Comparison of ENCODE assay signal across 14 cellular contexts in genomic region chr12:117090816-117091711, GRCh38. TPM values are rescaled to one million over a fixed set of nuclear protein-coding genes. Genes with fewer than 3 reads are reported as not detected.
DNase-seq lines count a peak whose midpoint lies in the region; ATAC-seq, FAIRE-seq and TF ChIP-seq lines count a peak whose summit lies in the region.
"Had no signal": no experiment of that assay in that cellular context is flagged by ENCODE, and none has a peak within 500 bp of the region (broad histone marks: within the 10 kb centered on the region; RNA-seq: fewer than 3 reads in every experiment).

No MANE protein-coding gene starts in this region.

- DNase-seq in DND-41 (no peak), NCI-H2196 (lab: John Stamatoyannopoulos, UW; ENCODE audit: unreplicated experiment) (peak; percentile 47), left ventricle myocardium inferior (no peak), pancreas (peak; percentile 73 to 89 (median 82)), NCI-H748 treated with DMSO at 0.1 percent for 48 hours (lab: John Stamatoyannopoulos, UW) (no peak)
- DNase-seq in activated CD8-positive, alpha-beta memory T cell treated with anti-CD3 and anti-CD28 coated beads, Interleukin-2, amount 50 U/mL, for 48 hours: no peak
- no peak for DNase-seq in activated CD4-positive, alpha-beta T cell treated with anti-CD3 and anti-CD28 coated beads, Interleukin-2, amount 50 U/mL, for 1 hour
- DNase-seq in activated CD8-positive, alpha-beta T cell treated with anti-CD3 and anti-CD28 coated beads, Interleukin-2, amount 10 ng/mL, durations not matched to agents 7 days and 5 days: no peak
- DNase-seq: cerebellar nuclear complex, esophagus squamous epithelium, KBM-7, NCI-H187 had no signal

- H3K79me2 ChIP-seq in DND-41 (ENCODE audit: insufficient read depth, low read length): peaks cover 93% of the 10 kb centered on the region

- H3K27me3 ChIP-seq in DND-41 (ENCODE audit: insufficient read depth, low read length, poor library complexity) (no peaks in the 10 kb centered on the region), left ventricle myocardium inferior (ENCODE audit: low read depth) (no peaks in the 10 kb centered on the region), pancreas (no peaks in the 10 kb centered on the region)

- H3K4me2 ChIP-seq in DND-41 (ENCODE audit: insufficient read depth, low read length): no peak overlapping the region

- H4K20me1 ChIP-seq in DND-41 (ENCODE audit: insufficient read depth, low read length): peaks cover 33% of the 10 kb centered on the region; the same call in 1 of the 2 replicates

- peaks cover 10% of the 10 kb centered on the region for H3K9me3 Mint-ChIP-seq in activated CD8-positive, alpha-beta T cell treated with anti-CD3 and anti-CD28 coated beads, Interleukin-2, amount 10 ng/mL, durations not matched to agents 7 days and 5 days (ENCODE audit: insufficient read depth)

- 15 to 16% methylated on average over 16 of the region's 16 CpGs for WGBS in pancreas, 2 donors

- peaks cover 3% of the 10 kb centered on the region for H3K4me1 ChIP-seq in DND-41 (ENCODE audit: insufficient read depth, low read length)
- H3K4me1 ChIP-seq in left ventricle myocardium inferior: peaks cover 85% of the 10 kb centered on the region
- peaks cover 60 to 72% (median 66%) of the 10 kb centered on the region in 3 donors for H3K4me1 ChIP-seq in pancreas

- H3K27ac Mint-ChIP-seq in activated CD8-positive, alpha-beta T cell treated with anti-CD3 and anti-CD28 coated beads, Interleukin-2, amount 10 ng/mL, durations not matched to agents 7 days and 5 days: no peak overlapping the region

- ATAC-seq in DND-41 (ENCODE audit: insufficient read depth, low read depth): no peak
- peak; percentile 85 to 92 (median 87) for ATAC-seq in pancreas
- no peak for ATAC-seq in activated CD8-positive, alpha-beta T cell treated with anti-CD3 and anti-CD28 coated beads, Interleukin-2, amount 10 ng/mL, durations not matched to agents 7 days and 5 days

- intact Hi-C loops in left ventricle myocardium inferior (cut with micrococcal nuclease): no loop called here
- intact Hi-C loops in pancreas (cut with DNase I): no loop called here

- POLR2A ChIA-PET in activated CD8-positive, alpha-beta T cell treated with anti-CD3 and anti-CD28 coated beads, Interleukin-2, amount 10 ng/mL, durations not matched to agents 7 days and 5 days (lab: Charles Lee): no interaction called here

- H3K4me1 Mint-ChIP-seq in activated CD8-positive, alpha-beta T cell treated with anti-CD3 and anti-CD28 coated beads, Interleukin-2, amount 10 ng/mL, durations not matched to agents 7 days and 5 days (ENCODE audit: low read depth): peaks cover 15% of the 10 kb centered on the region

- H3K9ac ChIP-seq in DND-41 (ENCODE audit: low read depth, low read length): no peak overlapping the region

- H3K27ac ChIP-seq in DND-41 (ENCODE audit: low read length): 0 out of 2 replicates have a peak overlapping the region, but pooled peaks have one; percentile 25
- H3K27ac ChIP-seq in left ventricle myocardium inferior (replicated peaks): peak overlapping the region; percentile 82
- peak overlapping the region; percentile 70 to 96 (median 86) for H3K27ac ChIP-seq in pancreas
- H3K27ac ChIP-seq: thoracic aorta had no signal

- peaks cover 15% of the 10 kb centered on the region for H3K36me3 ChIP-seq in DND-41 (ENCODE audit: insufficient read depth, low read length)
- no peaks in the 10 kb centered on the region for H3K36me3 ChIP-seq in left ventricle myocardium inferior
- H3K36me3 ChIP-seq in pancreas: no peaks in the 10 kb centered on the region
- H3K36me3 ChIP-seq: esophagus squamous epithelium, thoracic aorta had no signal

- H3K27me3 Mint-ChIP-seq in activated CD8-positive, alpha-beta T cell treated with anti-CD3 and anti-CD28 coated beads, Interleukin-2, amount 10 ng/mL, durations not matched to agents 7 days and 5 days (ENCODE audit: low read depth): no peaks in the 10 kb centered on the region

- no peak for FAIRE-seq in pancreas (lab: Jason Lieb, UNC)

- peaks cover 17% of the 10 kb centered on the region for H3K9me3 ChIP-seq in DND-41 (ENCODE audit: insufficient read depth, low read length, severe bottlenecking)
- peaks cover 12% of the 10 kb centered on the region for H3K9me3 ChIP-seq in left ventricle myocardium inferior (replicated peaks)
- H3K9me3 ChIP-seq in pancreas: no peaks in the 10 kb centered on the region

- no peak for TF ChIP-seq CTCF in DND-41 (IDR thresholded peaks at IDR 0.05; ENCODE audit: borderline replicate concordance, extremely low read depth, low read length, poor library complexity, severe bottlenecking)
- no peak for TF ChIP-seq CTCF in left ventricle myocardium inferior (IDR thresholded peaks at IDR 0.05; ENCODE audit: borderline replicate concordance)
- TF ChIP-seq CTCF in pancreas (IDR thresholded peaks at IDR 0.05): no peak

- peaks cover 30% of the 10 kb centered on the region for H3K36me3 Mint-ChIP-seq in activated CD8-positive, alpha-beta T cell treated with anti-CD3 and anti-CD28 coated beads, Interleukin-2, amount 10 ng/mL, durations not matched to agents 7 days and 5 days (ENCODE audit: low read depth)

- CTCF ChIA-PET in activated CD8-positive, alpha-beta T cell treated with anti-CD3 and anti-CD28 coated beads, Interleukin-2, amount 10 ng/mL, durations not matched to agents 7 days and 5 days (lab: Charles Lee): interaction anchor here (1.5 kb wide), 1 partner anchor 28 kb away, joined by 4 read pairs; no protein-coding TSS in a partner anchor

- H2AFZ ChIP-seq in DND-41 (ENCODE audit: low read depth, low read length): no peak overlapping the region

- no peak overlapping the region for H3K4me3 Mint-ChIP-seq in activated CD8-positive, alpha-beta T cell treated with anti-CD3 and anti-CD28 coated beads, Interleukin-2, amount 10 ng/mL, durations not matched to agents 7 days and 5 days
- H3K4me3 Mint-ChIP-seq: CD14-positive monocyte had no signal

- H3K4me3 ChIP-seq in DND-41 (ENCODE audit: low read depth in 1 of 2, low read length in 2 of 2) (no peak overlapping the region), left ventricle myocardium inferior (no peak overlapping the region), pancreas (peak overlapping the region in 2 of 4 donors; percentile 0 to 5)
- H3K4me3 ChIP-seq: esophagus squamous epithelium, thoracic aorta had no signal

RNA-seq across cellular contexts. Expression of gene TESC, which starts 8.2 kb away (rescaled TPM):
- total RNA-seq in left ventricle myocardium inferior (92.1 TPM), pancreas (10 to 100 TPM; 50.3 to 83.2 (median 62.1) TPM)
- 10 to 100 TPM; 59.0 to 64.7 TPM for polyA plus RNA-seq in pancreas
- total RNA-seq in activated CD8-positive, alpha-beta T cell treated with anti-CD3 and anti-CD28 coated beads, Interleukin-2, amount 10 ng/mL, durations not matched to agents 7 days and 5 days: 100 to 1,000 TPM; 103 to 106 TPM

Comparison
In these comparisons a context has a peak if more than half of its experiments do, and no peak if none do; other contexts are left out.
1. ATAC-seq: peak in pancreas (4 of 4); none in DND-41 (single experiment) and activated CD8-positive, alpha-beta T cell treated with anti-CD3 and anti-CD28 coated beads, Interleukin-2, amount 10 ng/mL, durations not matched to agents 7 days and 5 days (single experiment).
2. DNase-seq: peak in NCI-H2196 (single experiment) and pancreas (6 of 6); none in DND-41 (single experiment), left ventricle myocardium inferior (single experiment), activated CD8-positive, alpha-beta memory T cell treated with anti-CD3 and anti-CD28 coated beads, Interleukin-2, amount 50 U/mL, for 48 hours (single experiment), activated CD4-positive, alpha-beta T cell treated with anti-CD3 and anti-CD28 coated beads, Interleukin-2, amount 50 U/mL, for 1 hour (single experiment), activated CD8-positive, alpha-beta T cell treated with anti-CD3 and anti-CD28 coated beads, Interleukin-2, amount 10 ng/mL, durations not matched to agents 7 days and 5 days (single experiment) and NCI-H748 treated with DMSO at 0.1 percent for 48 hours (single experiment).
3. H3K27ac ChIP-seq: peak in every context shown above with its lines; median percentile 86 in pancreas; 82 in left ventricle myocardium inferior; 25 in DND-41.